ENCODE assay signal across 32 cellular contexts in genomic region chr7:84136336-84136735, GRCh38.
"Had no signal": no experiment of that assay in that cellular context is flagged by ENCODE, and none has a peak within 500 bp of the region (broad histone marks: within the 10 kb centered on the region; RNA-seq: fewer than 3 reads in every experiment).

No MANE protein-coding gene starts in this region.

- H2AFZ ChIP-seq: neural progenitor cell had no signal

- H3K27me3 ChIP-seq: ascending aorta, brain microvascular endothelial cell, esophagus muscularis mucosa, heart right ventricle, neural progenitor cell, right atrium auricular region, stomach, thyroid gland, upper lobe of left lung, vagina had no signal

- H3K36me3 Mint-ChIP-seq: activated CD4-positive, alpha-beta memory T cell treated with anti-CD3 and anti-CD28 coated beads for 36 hours; activated naive CD4-positive, alpha-beta T cell treated with anti-CD3 and anti-CD28 coated beads, Interleukin-2, amount 10 ng/mL, durations not matched to agents 7 days and 5 days; memory B cell; stimulated activated naive B cell treated with anti-CD40 and anti-IgM and Interleukin-4, amounts not matched to agents 10 μg/mL and 1 μg/mL and 100 μg/mL, for 72 hours had no signal

- H3K27ac ChIP-seq: ascending aorta, brain microvascular endothelial cell, esophagus muscularis mucosa, heart right ventricle, neural progenitor cell, right atrium auricular region, stomach, thyroid gland, upper lobe of left lung, vagina, WERI-Rb-1 had no signal

- DNase-seq: activated CD4-positive, alpha-beta memory T cell treated with anti-CD3 and anti-CD28 coated beads for 36 hours; activated CD4-positive, alpha-beta T cell treated with anti-CD3 and anti-CD28 coated beads, Interleukin-2, amount 10 ng/mL, durations not matched to agents 24 days and 14 days; activated CD4-positive, CD25-positive, alpha-beta regulatory T cell treated with anti-CD3 and anti-CD28 coated beads, Interleukin-2, amount 50 U/mL, for 72 hours; activated CD8-positive, alpha-beta memory T cell treated with anti-CD3 and anti-CD28 coated beads, Interleukin-2, amount 50 U/mL, for 48 hours; activated gamma-delta T cell; activated naive CD4-positive, alpha-beta T cell treated with anti-CD3 and anti-CD28 coated beads, Interleukin-2, amount 10 ng/mL, durations not matched to agents 7 days and 5 days; activated naive CD8-positive, alpha-beta T cell treated with anti-CD3 and anti-CD28 coated beads, Interleukin-2, amount 10 ng/mL, durations not matched to agents 7 days and 5 days; activated T-cell treated with anti-CD3 and anti-CD28 coated beads, Interleukin-2, amount 50 U/mL, for 24 hours; brain microvascular endothelial cell; cortex of kidney; endodermal cell; foreskin melanocyte; heart right ventricle; islet precursor cell; left colon; naive thymus-derived CD8-positive, alpha-beta T cell; occipital lobe; stimulated activated CD4-positive, alpha-beta T cell treated with anti-CD3 and anti-CD28 coated beads, Interleukin-1b, Interleukin-23, amount 100 ng/mL, for 48 hours; stimulated activated CD4-positive, alpha-beta T cell treated with anti-CD3 and anti-CD28 coated beads, Interleukin-4, amount 100 ng/mL, for 4 hours; stimulated activated naive B cell treated with anti-CD40 and anti-IgM and Interleukin-4, amounts not matched to agents 10 μg/mL and 1 μg/mL and 100 μg/mL, for 72 hours; stomach; T1000; thyroid gland; upper lobe of left lung; WERI-Rb-1 had no signal

- H3K9me3 Mint-ChIP-seq: activated CD4-positive, alpha-beta memory T cell treated with anti-CD3 and anti-CD28 coated beads for 36 hours; activated CD4-positive, alpha-beta T cell treated with anti-CD3 and anti-CD28 coated beads, Interleukin-2, amount 10 ng/mL, durations not matched to agents 24 days and 14 days; activated naive CD4-positive, alpha-beta T cell treated with anti-CD3 and anti-CD28 coated beads, Interleukin-2, amount 10 ng/mL, durations not matched to agents 7 days and 5 days; activated naive CD8-positive, alpha-beta T cell treated with anti-CD3 and anti-CD28 coated beads, Interleukin-2, amount 10 ng/mL, durations not matched to agents 7 days and 5 days; activated T-cell treated with anti-CD3 and anti-CD28 coated beads, Interleukin-2, amount 50 U/mL, for 24 hours; memory B cell; stimulated activated naive B cell treated with anti-CD40 and anti-IgM and Interleukin-4, amounts not matched to agents 10 μg/mL and 1 μg/mL and 100 μg/mL, for 72 hours had no signal

- H3K4me3 Mint-ChIP-seq: activated CD4-positive, alpha-beta memory T cell treated with anti-CD3 and anti-CD28 coated beads for 36 hours; activated CD4-positive, alpha-beta T cell treated with anti-CD3 and anti-CD28 coated beads, Interleukin-2, amount 10 ng/mL, durations not matched to agents 24 days and 14 days; activated naive CD4-positive, alpha-beta T cell treated with anti-CD3 and anti-CD28 coated beads, Interleukin-2, amount 10 ng/mL, durations not matched to agents 7 days and 5 days; activated naive CD8-positive, alpha-beta T cell treated with anti-CD3 and anti-CD28 coated beads, Interleukin-2, amount 10 ng/mL, durations not matched to agents 7 days and 5 days; activated T-cell treated with anti-CD3 and anti-CD28 coated beads, Interleukin-2, amount 50 U/mL, for 24 hours; endodermal cell; memory B cell; naive thymus-derived CD8-positive, alpha-beta T cell; neural progenitor cell; stimulated activated naive B cell treated with anti-CD40 and anti-IgM and Interleukin-4, amounts not matched to agents 10 μg/mL and 1 μg/mL and 100 μg/mL, for 72 hours had no signal

- H3K4me3 ChIP-seq: ascending aorta, esophagus muscularis mucosa, heart right ventricle, neural progenitor cell, right atrium auricular region, smooth muscle cell, stomach, thyroid gland, upper lobe of left lung, vagina had no signal

- H3K4me1 Mint-ChIP-seq: activated CD4-positive, alpha-beta T cell treated with anti-CD3 and anti-CD28 coated beads, Interleukin-2, amount 10 ng/mL, durations not matched to agents 24 days and 14 days; activated naive CD4-positive, alpha-beta T cell treated with anti-CD3 and anti-CD28 coated beads, Interleukin-2, amount 10 ng/mL, durations not matched to agents 7 days and 5 days; activated naive CD8-positive, alpha-beta T cell treated with anti-CD3 and anti-CD28 coated beads, Interleukin-2, amount 10 ng/mL, durations not matched to agents 7 days and 5 days; memory B cell; stimulated activated naive B cell treated with anti-CD40 and anti-IgM and Interleukin-4, amounts not matched to agents 10 μg/mL and 1 μg/mL and 100 μg/mL, for 72 hours had no signal

- H3K36me3 ChIP-seq: ascending aorta, brain microvascular endothelial cell, heart right ventricle, right atrium auricular region, stomach, thyroid gland, upper lobe of left lung, vagina, WERI-Rb-1 had no signal

- H3K4me2 ChIP-seq: neural progenitor cell, smooth muscle cell had no signal

- ATAC-seq: heart right ventricle; left colon; naive thymus-derived CD8-positive, alpha-beta T cell; stimulated activated naive B cell treated with anti-CD40 and anti-IgM and Interleukin-4, amounts not matched to agents 10 μg/mL and 1 μg/mL and 100 μg/mL, for 72 hours had no signal

- H3K27ac Mint-ChIP-seq: activated CD4-positive, alpha-beta memory T cell treated with anti-CD3 and anti-CD28 coated beads for 36 hours; activated CD4-positive, alpha-beta T cell treated with anti-CD3 and anti-CD28 coated beads, Interleukin-2, amount 10 ng/mL, durations not matched to agents 24 days and 14 days; activated naive CD4-positive, alpha-beta T cell treated with anti-CD3 and anti-CD28 coated beads, Interleukin-2, amount 10 ng/mL, durations not matched to agents 7 days and 5 days; activated naive CD8-positive, alpha-beta T cell treated with anti-CD3 and anti-CD28 coated beads, Interleukin-2, amount 10 ng/mL, durations not matched to agents 7 days and 5 days; activated T-cell treated with anti-CD3 and anti-CD28 coated beads, Interleukin-2, amount 50 U/mL, for 24 hours; endodermal cell; memory B cell; naive thymus-derived CD8-positive, alpha-beta T cell; neural progenitor cell; stimulated activated naive B cell treated with anti-CD40 and anti-IgM and Interleukin-4, amounts not matched to agents 10 μg/mL and 1 μg/mL and 100 μg/mL, for 72 hours had no signal

- H3K27me3 Mint-ChIP-seq: activated CD4-positive, alpha-beta memory T cell treated with anti-CD3 and anti-CD28 coated beads for 36 hours; activated CD4-positive, alpha-beta T cell treated with anti-CD3 and anti-CD28 coated beads, Interleukin-2, amount 10 ng/mL, durations not matched to agents 24 days and 14 days; activated naive CD4-positive, alpha-beta T cell treated with anti-CD3 and anti-CD28 coated beads, Interleukin-2, amount 10 ng/mL, durations not matched to agents 7 days and 5 days; activated naive CD8-positive, alpha-beta T cell treated with anti-CD3 and anti-CD28 coated beads, Interleukin-2, amount 10 ng/mL, durations not matched to agents 7 days and 5 days; activated T-cell treated with anti-CD3 and anti-CD28 coated beads, Interleukin-2, amount 50 U/mL, for 24 hours; memory B cell; naive thymus-derived CD8-positive, alpha-beta T cell; stimulated activated naive B cell treated with anti-CD40 and anti-IgM and Interleukin-4, amounts not matched to agents 10 μg/mL and 1 μg/mL and 100 μg/mL, for 72 hours had no signal

- H3K9ac ChIP-seq: neural progenitor cell had no signal

- H3K9me3 ChIP-seq: ascending aorta, esophagus muscularis mucosa, heart right ventricle, right atrium auricular region, stomach, thyroid gland, upper lobe of left lung, vagina had no signal

- H3K4me1 ChIP-seq: ascending aorta, heart right ventricle, right atrium auricular region, stomach, thyroid gland, upper lobe of left lung, vagina had no signal
